24 cellular contexts compared by ENCODE assay signal in the genomic region with DNA sequence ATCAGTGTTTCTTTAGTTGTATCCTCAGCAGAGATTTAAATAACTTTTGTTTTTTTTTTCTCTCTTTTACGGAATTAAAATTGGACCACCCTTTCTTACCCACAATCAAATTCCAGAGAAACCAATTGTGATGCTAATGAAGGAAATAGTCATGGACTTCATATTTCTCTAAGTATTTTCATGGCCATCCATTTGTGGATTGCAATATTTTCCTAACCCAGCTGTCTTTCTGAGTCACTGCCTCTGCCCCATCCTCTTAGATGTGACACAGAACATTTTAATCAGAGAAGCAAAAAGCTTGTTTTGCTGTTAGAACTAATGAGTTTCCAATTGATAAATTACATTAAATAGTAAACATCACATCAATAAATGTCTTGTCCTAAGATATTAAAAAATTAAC.
"Had no signal": no experiment of that assay in that cellular context is flagged by ENCODE, and none has a peak within 500 bp of the region (broad histone marks: within the 10 kb centered on the region; RNA-seq: fewer than 3 reads in every experiment).

No MANE protein-coding gene starts in this region.

- H3K9me3 ChIP-seq: ascending aorta, esophagus squamous epithelium, gastrocnemius medialis, heart left ventricle had no signal

- H3K27me3 ChIP-seq: ascending aorta, brain microvascular endothelial cell, esophagus squamous epithelium, foreskin keratinocyte, gastrocnemius medialis, heart left ventricle had no signal

- DNase-seq: activated CD4-positive, alpha-beta memory T cell treated with anti-CD3 and anti-CD28 coated beads, Interleukin-2, amount 10 ng/mL, durations not matched to agents 7 days and 5 days; activated CD4-positive, alpha-beta T cell treated with anti-CD3 and anti-CD28 coated beads for 36 hours; activated CD4-positive, alpha-beta T cell treated with anti-CD3 and anti-CD28 coated beads, Interleukin-2, amount 10 ng/mL, durations not matched to agents 7 days and 5 days; activated CD4-positive, alpha-beta T cell treated with anti-CD3 and anti-CD28 coated beads, Interleukin-2, amount 50 U/mL, for 4 hours; activated CD4-positive, CD25-positive, alpha-beta regulatory T cell; activated CD4-positive, CD25-positive, alpha-beta regulatory T cell treated with anti-CD3 and anti-CD28 coated beads, Interleukin-2, amount 50 U/mL, for 72 hours; activated effector memory CD4-positive, alpha-beta T cell treated with anti-CD3 and anti-CD28 coated beads, Interleukin-2, amount 50 U/mL, for 16 hours; activated naive CD4-positive, alpha-beta T cell treated with anti-CD3 and anti-CD28 coated beads, Interleukin-2, amount 10 ng/mL, durations not matched to agents 7 days and 5 days; activated naive CD8-positive, alpha-beta T cell treated with anti-CD3 and anti-CD28 coated beads, Interleukin-2, amount 10 ng/mL, durations not matched to agents 7 days and 5 days; activated T-cell treated with anti-CD3 and anti-CD28 coated beads, Interleukin-2, amount 50 U/mL, for 48 hours; brain microvascular endothelial cell; cortex of kidney; effector CD8-positive, alpha-beta T cell; esophagus squamous epithelium; foreskin keratinocyte; gastrocnemius medialis; glutamatergic neuron; heart left ventricle; T-helper 2 cell had no signal

- H3K4me3 Mint-ChIP-seq: activated CD4-positive, alpha-beta memory T cell treated with anti-CD3 and anti-CD28 coated beads, Interleukin-2, amount 10 ng/mL, durations not matched to agents 7 days and 5 days; activated CD4-positive, alpha-beta T cell treated with anti-CD3 and anti-CD28 coated beads for 36 hours; activated CD4-positive, alpha-beta T cell treated with anti-CD3 and anti-CD28 coated beads, Interleukin-2, amount 10 ng/mL, durations not matched to agents 7 days and 5 days; activated naive CD4-positive, alpha-beta T cell treated with anti-CD3 and anti-CD28 coated beads, Interleukin-2, amount 10 ng/mL, durations not matched to agents 7 days and 5 days; activated naive CD8-positive, alpha-beta T cell treated with anti-CD3 and anti-CD28 coated beads, Interleukin-2, amount 10 ng/mL, durations not matched to agents 7 days and 5 days; activated T-helper 1 cell treated with anti-CD3 and anti-CD28 coated beads, Interleukin-12 subunit alpha, Interleukin-12 subunit beta, Interleukin-2, Interleukin-4 antibody, amounts not matched to agents 30 ng/mL and 10 ng/mL and 1 ng/mL, durations not matched to agents 14 hours and 24 hours and 36 hours; central memory CD8-positive, alpha-beta T cell had no signal

- H3K4me1 ChIP-seq: ascending aorta, esophagus squamous epithelium, foreskin keratinocyte, gastrocnemius medialis, heart left ventricle had no signal

- H3K4me3 ChIP-seq: ascending aorta, esophagus squamous epithelium, gastrocnemius medialis, heart left ventricle had no signal

- ATAC-seq: activated CD4-positive, alpha-beta T cell treated with anti-CD3 and anti-CD28 coated beads for 36 hours; activated naive CD4-positive, alpha-beta T cell treated with anti-CD3 and anti-CD28 coated beads, Interleukin-2, amount 50 U/mL, for 72 hours; foreskin keratinocyte; gastrocnemius medialis; heart left ventricle had no signal

- H3K9me3 Mint-ChIP-seq: activated CD4-positive, alpha-beta memory T cell treated with anti-CD3 and anti-CD28 coated beads, Interleukin-2, amount 10 ng/mL, durations not matched to agents 7 days and 5 days; activated CD4-positive, alpha-beta T cell treated with anti-CD3 and anti-CD28 coated beads, Interleukin-2, amount 10 ng/mL, durations not matched to agents 7 days and 5 days; activated T-helper 1 cell treated with anti-CD3 and anti-CD28 coated beads, Interleukin-12 subunit alpha, Interleukin-12 subunit beta, Interleukin-2, Interleukin-4 antibody, amounts not matched to agents 30 ng/mL and 10 ng/mL and 1 ng/mL, durations not matched to agents 14 hours and 24 hours and 36 hours had no signal

- H3K36me3 Mint-ChIP-seq: activated naive CD4-positive, alpha-beta T cell treated with anti-CD3 and anti-CD28 coated beads, Interleukin-2, amount 10 ng/mL, durations not matched to agents 7 days and 5 days; activated naive CD4-positive, alpha-beta T cell treated with anti-CD3 and anti-CD28 coated beads, Interleukin-2, amount 50 U/mL, for 72 hours; activated naive CD8-positive, alpha-beta T cell treated with anti-CD3 and anti-CD28 coated beads, Interleukin-2, amount 10 ng/mL, durations not matched to agents 7 days and 5 days had no signal

- H3K36me3 ChIP-seq: ascending aorta, brain microvascular endothelial cell, esophagus squamous epithelium, gastrocnemius medialis, heart left ventricle had no signal

- H3K27ac ChIP-seq: ascending aorta, brain microvascular endothelial cell, epithelial cell of prostate, esophagus squamous epithelium, foreskin keratinocyte, gastrocnemius medialis, heart left ventricle had no signal

- H3K4me1 Mint-ChIP-seq: activated CD4-positive, alpha-beta memory T cell treated with anti-CD3 and anti-CD28 coated beads, Interleukin-2, amount 10 ng/mL, durations not matched to agents 7 days and 5 days; activated CD4-positive, alpha-beta T cell treated with anti-CD3 and anti-CD28 coated beads for 36 hours; activated CD4-positive, alpha-beta T cell treated with anti-CD3 and anti-CD28 coated beads, Interleukin-2, amount 10 ng/mL, durations not matched to agents 7 days and 5 days; activated naive CD4-positive, alpha-beta T cell treated with anti-CD3 and anti-CD28 coated beads, Interleukin-2, amount 10 ng/mL, durations not matched to agents 7 days and 5 days; activated naive CD8-positive, alpha-beta T cell treated with anti-CD3 and anti-CD28 coated beads, Interleukin-2, amount 10 ng/mL, durations not matched to agents 7 days and 5 days; central memory CD8-positive, alpha-beta T cell had no signal

- H3K27me3 Mint-ChIP-seq: activated CD4-positive, alpha-beta memory T cell treated with anti-CD3 and anti-CD28 coated beads, Interleukin-2, amount 10 ng/mL, durations not matched to agents 7 days and 5 days; activated CD4-positive, alpha-beta T cell treated with anti-CD3 and anti-CD28 coated beads for 36 hours; activated CD4-positive, alpha-beta T cell treated with anti-CD3 and anti-CD28 coated beads, Interleukin-2, amount 10 ng/mL, durations not matched to agents 7 days and 5 days; activated naive CD4-positive, alpha-beta T cell treated with anti-CD3 and anti-CD28 coated beads, Interleukin-2, amount 10 ng/mL, durations not matched to agents 7 days and 5 days; activated naive CD8-positive, alpha-beta T cell treated with anti-CD3 and anti-CD28 coated beads, Interleukin-2, amount 10 ng/mL, durations not matched to agents 7 days and 5 days; central memory CD8-positive, alpha-beta T cell had no signal
